ENCODE assay signal across 8 cellular contexts in genomic region chr2:101770672-101771071, GRCh38.
DNase-seq lines count a peak whose midpoint lies in the region; ATAC-seq and TF ChIP-seq lines count a peak whose summit lies in the region.

No MANE protein-coding gene starts in this region.

- CTCF ChIA-PET in HEK293 (lab: Yijun Ruan, JAX) = interaction anchor here (0.6 to 2.9 kb wide), 17 partner anchors 9 to 690 kb away, joined by 3 to 21 read pairs (median 7); no protein-coding TSS in a partner anchor

- POLR2A ChIA-PET in HEK293 (lab: Yijun Ruan, JAX) = interaction anchor here (1.1 kb wide), 1 partner anchor 73 kb away, joined by 3 read pairs; the partner anchor contains the start of gene MAP4K4

- no peaks in the 10 kb centered on the region for H3K36me3 ChIP-seq in HEK293 (ENCODE audit: control insufficient read depth in 2 of 2, insufficient read depth in 1 of 2, low read length in 2 of 2)
- no peaks in the 10 kb centered on the region for H3K36me3 ChIP-seq in kidney epithelial cell (ENCODE audit: control insufficient read depth, insufficient read depth, low read length)

- DNase-seq in NCI-H1417 (lab: John Stamatoyannopoulos, UW) = peak; percentile 2 to 56 (median 24)
- no peak for DNase-seq in NCI-H1417 treated with DMSO at 0.1 percent for 48 hours (lab: John Stamatoyannopoulos, UW)
- peak; percentile 32 for DNase-seq in NCI-H1694 (lab: John Stamatoyannopoulos, UW)
- no peak for DNase-seq in kidney epithelial cell (ENCODE audit: low read depth)

- H3K4me3 ChIP-seq in HEK293 (ENCODE audit: low read depth, low read length) = no peak overlapping the region
- H3K4me3 ChIP-seq in kidney epithelial cell (ENCODE audit: low read depth, low read length) = no peak overlapping the region

- H3K9me3 ChIP-seq in HEK293 (ENCODE audit: control insufficient read depth, insufficient read depth, low read depth, low read length) = no peaks in the 10 kb centered on the region

- no peak for ATAC-seq in HG02938 (IDR thresholded peaks at IDR 0.05; ENCODE audit: unreplicated experiment)
- no peak for ATAC-seq in HG02970 (IDR thresholded peaks at IDR 0.05; ENCODE audit: low FRiP score, unreplicated experiment)

- TF ChIP-seq CTCF in HEK293 (tag by site-specific recombination; IDR thresholded peaks at IDR 0.05) = peak; percentile 16; the same call in 1 of the 2 replicates
- TF ChIP-seq CTCF in VCaP (conservative IDR thresholded peaks at IDR 0.05) = peak; percentile 42
- peak; percentile 10 for TF ChIP-seq CTCF in kidney epithelial cell (IDR thresholded peaks at IDR 0.05; ENCODE audit: insufficient read depth, low read length, poor library complexity, severe bottlenecking)

- peaks cover 22% of the 10 kb centered on the region for H3K4me1 ChIP-seq in HEK293 (ENCODE audit: control insufficient read depth, insufficient read depth, low read length)

- H3K27ac ChIP-seq in HEK293 (ENCODE audit: extremely low read depth, low read depth, low read length) (no peak overlapping the region), VCaP (no peak overlapping the region)

- no peaks in the 10 kb centered on the region for H3K27me3 ChIP-seq in kidney epithelial cell (ENCODE audit: control insufficient read depth, insufficient read depth, low read length)

TF ChIP-seq in HEK293, 187 proteins besides CTCF, POLR2A, EP300 and RAD21:
- TF ChIP-seq ZBTB17 (tag by site-specific recombination; IDR thresholded peaks at IDR 0.05) (no peak), ZNF654 (tag by site-specific recombination; IDR thresholded peaks at IDR 0.05; ENCODE audit: low read depth) (peak; percentile 24; the same call in 1 of the 2 replicates)

Comparison
In these comparisons a context has a peak if more than half of its experiments do, and no peak if none do; other contexts are left out.
1. DNase-seq: peak in NCI-H1417 (3 of 3) and NCI-H1694 (single experiment); none in NCI-H1417 treated with DMSO at 0.1 percent for 48 hours (single experiment) and kidney epithelial cell (single experiment).
2. Peak in every context shown above with its lines, with median percentiles within 50 percentile points of each other: CTCF ChIP-seq.